ENCODE assay signal across 1 cellular context in genomic region chr6:43669922-43670622, GRCh38.
A peak's percentile ranks its signal among the peaks of the same experiment; 100 is the strongest.
TF ChIP-seq lines count a peak whose summit lies in the region.

No MANE protein-coding gene starts in this region.

TF ChIP-seq in IMR-90, 13 proteins besides CTCF, POLR2A, EP300 and RAD21:
- TF ChIP-seq CEBPB (IDR thresholded peaks at IDR 0.05; ENCODE audit: low read depth, low read length) (peak; percentile 46; the same call in 1 of the 2 replicates), NFE2L2 (IDR thresholded peaks at IDR 0.05; ENCODE audit: low read depth, low read length) (no peak), RCOR1 (IDR thresholded peaks at IDR 0.05; ENCODE audit: insufficient replicate concordance, low read length) (no peak), ELK1 (IDR thresholded peaks at IDR 0.05; ENCODE audit: borderline replicate concordance, low read depth, low read length) (no peak), CHD1 (IDR thresholded peaks at IDR 0.05; ENCODE audit: low read depth, low read length) (no peak), RFX5 (IDR thresholded peaks at IDR 0.05; ENCODE audit: low read depth, low read length) (no peak)
